Comparison of ENCODE assay signal across 8 cellular contexts in the genomic region with DNA sequence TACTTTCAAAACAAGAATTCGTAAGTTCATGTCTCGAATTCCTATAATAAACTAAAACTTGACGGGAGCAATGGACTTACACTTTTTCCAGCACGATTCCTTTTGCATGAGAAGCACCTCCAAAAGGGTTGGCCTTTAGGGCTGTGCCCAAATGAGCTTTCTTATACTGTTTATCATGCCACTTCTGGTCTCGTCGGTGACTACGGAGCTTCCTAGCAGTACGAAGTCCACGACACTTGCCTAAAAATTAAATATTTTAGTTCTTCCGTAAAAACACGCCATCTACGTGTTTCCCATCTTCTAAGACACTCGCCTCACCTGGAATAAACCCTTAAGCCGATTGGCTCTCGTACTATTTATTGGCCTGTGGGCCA. TPM values are rescaled to one million over a fixed set of nuclear protein-coding genes. Genes with fewer than 3 reads are reported as not detected.
A peak's percentile ranks its signal among the peaks of the same experiment; 100 is the strongest.
DNase-seq lines count a peak whose midpoint lies in the region; ATAC-seq and TF ChIP-seq lines count a peak whose summit lies in the region.

No MANE protein-coding gene starts in this region.

- ATAC-seq in CD8-positive, alpha-beta T cell: no peak
- ATAC-seq in HG03095 (IDR thresholded peaks at IDR 0.05; ENCODE audit: unreplicated experiment): no peak
- no peak for ATAC-seq in HG03342 (IDR thresholded peaks at IDR 0.05; ENCODE audit: unreplicated experiment)

- no peak for DNase-seq in CD8-positive, alpha-beta T cell
- DNase-seq in LNCaP clone FGC (ENCODE audit: low read depth) (peak; percentile 35), colonic mucosa (no peak), inferior parietal cortex (ENCODE audit: extremely low spot score) (no peak), DMS79 treated with DMSO at 0.1 percent for 48 hours (lab: John Stamatoyannopoulos, UW) (no peak)

- POLR2A ChIA-PET in CD8-positive, alpha-beta T cell (lab: Charles Lee): interaction anchor here (0.7 to 2.5 kb wide), 5 partner anchors 12 to 875 kb away, joined by 3 to 9 read pairs (median 5); no protein-coding TSS in a partner anchor

- peak overlapping the region; percentile 63 for H3K4me3 ChIP-seq in CD8-positive, alpha-beta T cell (ENCODE audit: low read depth, low read length)
- H3K4me3 ChIP-seq in LNCaP clone FGC (ENCODE audit: low read depth, low read length) (peak overlapping the region; percentile 90), colonic mucosa (peak overlapping the region; percentile 79), muscle layer of duodenum (ENCODE audit: low read depth in 1 of 2, low read length in 2 of 2) (peak overlapping the region; percentile 82 to 96)

- H3K27ac Mint-ChIP-seq in CD8-positive, alpha-beta T cell: peak overlapping the region; percentile 96

- no peaks in the 10 kb centered on the region for H3K27me3 Mint-ChIP-seq in CD8-positive, alpha-beta T cell (ENCODE audit: low read depth)

- no peak for TF ChIP-seq CTCF in CD8-positive, alpha-beta T cell (IDR thresholded peaks at IDR 0.05)
- TF ChIP-seq CTCF in LNCaP clone FGC (IDR thresholded peaks at IDR 0.05; ENCODE audit: control insufficient read depth, extremely low read depth, insufficient read depth): no peak
- TF ChIP-seq CTCF in colonic mucosa (IDR thresholded peaks at IDR 0.05): no peak

- H3K27ac ChIP-seq in CD8-positive, alpha-beta T cell (ENCODE audit: low read depth, low read length): peak overlapping the region; percentile 84
- H3K27ac ChIP-seq in colonic mucosa (peak overlapping the region; percentile 45), muscle layer of duodenum (ENCODE audit: low read length) (peak overlapping the region; percentile 92)

- intact Hi-C loops in CD8-positive, alpha-beta T cell (cut with DNase I, micrococcal nuclease): loop anchor here in 1 of 2 experiments (5.0 to 10.0 kb wide), 6 partner anchors 305 to 1870 kb away; partner anchors contain the start of genes ATG10, DHFR, MSH3 and SSBP2
- intact Hi-C loops in colonic mucosa (cut with DNase I): no loop called here

- CTCF ChIA-PET in CD8-positive, alpha-beta T cell (lab: Charles Lee): no interaction called here

- H3K9me3 ChIP-seq in CD8-positive, alpha-beta T cell (ENCODE audit: low read length): no peaks in the 10 kb centered on the region
- no peaks in the 10 kb centered on the region for H3K9me3 ChIP-seq in colonic mucosa
- H3K9me3 ChIP-seq in muscle layer of duodenum (ENCODE audit: control insufficient read depth in 1 of 2, low read length in 2 of 2): no peaks in the 10 kb centered on the region

- H3K36me3 Mint-ChIP-seq in CD8-positive, alpha-beta T cell: peaks cover 52% of the 10 kb centered on the region

- no peaks in the 10 kb centered on the region for H3K9me3 Mint-ChIP-seq in CD8-positive, alpha-beta T cell

- H3K9ac ChIP-seq in colonic mucosa (ENCODE audit: low read depth in 2 of 2, low read length in 2 of 2): peak overlapping the region; percentile 87 to 89

- H3K36me3 ChIP-seq in CD8-positive, alpha-beta T cell (ENCODE audit: insufficient read depth, low read length): peaks cover 22% of the 10 kb centered on the region
- peaks cover 10% of the 10 kb centered on the region for H3K36me3 ChIP-seq in colonic mucosa
- H3K36me3 ChIP-seq in muscle layer of duodenum (ENCODE audit: control insufficient read depth in 1 of 2, insufficient read depth in 2 of 2, low read length in 2 of 2): peaks cover 22 to 27% of the 10 kb centered on the region in 2 donors

- H3K27me3 ChIP-seq in CD8-positive, alpha-beta T cell (ENCODE audit: insufficient read depth, low read length): no peaks in the 10 kb centered on the region
- H3K27me3 ChIP-seq in colonic mucosa (no peaks in the 10 kb centered on the region), muscle layer of duodenum (ENCODE audit: low read depth, low read length) (no peaks in the 10 kb centered on the region)

- H3K4me1 Mint-ChIP-seq in CD8-positive, alpha-beta T cell (ENCODE audit: low read depth): peaks cover 46% of the 10 kb centered on the region

- peaks cover 18% of the 10 kb centered on the region for H3K4me1 ChIP-seq in CD8-positive, alpha-beta T cell (ENCODE audit: insufficient read depth, low read length)
- H3K4me1 ChIP-seq in colonic mucosa (peaks cover 5% of the 10 kb centered on the region), muscle layer of duodenum (ENCODE audit: control insufficient read depth in 1 of 2, insufficient read depth in 2 of 2, low read length in 2 of 2) (peaks cover 4 to 5% of the 10 kb centered on the region in 2 donors)

- H3K4me3 Mint-ChIP-seq in CD8-positive, alpha-beta T cell: peak overlapping the region; percentile 97

RNA-seq across cellular contexts. Expression of gene RPS23, which starts 0.6 kb away (rescaled TPM):
- total RNA-seq in CD8-positive, alpha-beta T cell: 1,000 to 10,000 TPM; 3,866 to 4,021 TPM
- 1,000 to 10,000 TPM; 1,277 to 1,417 TPM for total RNA-seq in colonic mucosa
